Comparison of ENCODE assay signal across 16 cellular contexts in genomic region chr2:212153923-212154322, GRCh38.
DNase-seq lines count a peak whose midpoint lies in the region; ATAC-seq and TF ChIP-seq lines count a peak whose summit lies in the region.
"Had no signal": no experiment of that assay in that cellular context is flagged by ENCODE, and none has a peak within 500 bp of the region (broad histone marks: within the 10 kb centered on the region; RNA-seq: fewer than 3 reads in every experiment).

No MANE protein-coding gene starts in this region.

- peaks cover 4% of the 10 kb centered on the region for H3K36me3 Mint-ChIP-seq in neural crest cell (ENCODE audit: low read depth)
- H3K36me3 Mint-ChIP-seq in activated CD4-positive, alpha-beta memory T cell treated with anti-CD3 and anti-CD28 coated beads, Interleukin-2, amount 10 ng/mL, durations not matched to agents 7 days and 5 days (ENCODE audit: low read depth) = no peaks in the 10 kb centered on the region
- H3K36me3 Mint-ChIP-seq: CD4-positive, CD25-positive, alpha-beta regulatory T cell; CD8-positive, alpha-beta memory T cell; IgD-negative memory B cell had no signal

- H3K9me3 ChIP-seq in SK-N-SH (no peaks in the 10 kb centered on the region), mammary epithelial cell (replicated peaks; ENCODE audit: insufficient read depth, low read length) (no peaks in the 10 kb centered on the region)
- H3K9me3 ChIP-seq: BE2C had no signal

- ATAC-seq in SK-N-SH treated with all-trans-retinoic acid at 6 μM for 48 hours (no peak), GM19351 (IDR thresholded peaks at IDR 0.05; ENCODE audit: unreplicated experiment) (no peak)

- H3K4me3 ChIP-seq in SK-N-SH (ENCODE audit: low read depth in 2 of 2, low read length in 1 of 2) (no peak overlapping the region), mammary epithelial cell (replicated peaks in 1 of 3; ENCODE audit: insufficient read depth in 1 of 3, low read depth in 2 of 3, low read length in 3 of 3) (no peak overlapping the region)

- H3K9me3 Mint-ChIP-seq in neural crest cell = peaks cover 7% of the 10 kb centered on the region
- H3K9me3 Mint-ChIP-seq in activated CD4-positive, alpha-beta memory T cell treated with anti-CD3 and anti-CD28 coated beads, Interleukin-2, amount 10 ng/mL, durations not matched to agents 7 days and 5 days = peaks cover 2% of the 10 kb centered on the region
- H3K9me3 Mint-ChIP-seq: H9, IgD-negative memory B cell had no signal

- TF ChIP-seq EP300 in SK-N-SH (IDR thresholded peaks at IDR 0.05; ENCODE audit: borderline replicate concordance in 1 of 2, low read depth in 1 of 2, low read length in 1 of 2) = no peak

- CTCF ChIA-PET in SK-N-SH (lab: Yijun Ruan, JAX) = interaction anchor here (0.7 to 1.0 kb wide), 3 partner anchors 366 to 409 kb away, joined by 3 read pairs; no protein-coding TSS in a partner anchor
- CTCF ChIA-PET in mammary epithelial cell (lab: Charles Lee; ENCODE audit: low non-redundant PET) = no interaction called here
- CTCF ChIA-PET in activated CD4-positive, alpha-beta memory T cell treated with anti-CD3 and anti-CD28 coated beads, Interleukin-2, amount 10 ng/mL, durations not matched to agents 7 days and 5 days (lab: Charles Lee) = no interaction called here

- no peaks in the 10 kb centered on the region for H3K36me3 ChIP-seq in SK-N-SH (replicated peaks in 1 of 2; ENCODE audit: control insufficient read depth in 1 of 2, insufficient read depth in 2 of 2, low read length in 1 of 2)
- no peaks in the 10 kb centered on the region for H3K36me3 ChIP-seq in mammary epithelial cell (ENCODE audit: insufficient read depth, low read length)
- H3K36me3 ChIP-seq: BE2C had no signal

- H3K27ac ChIP-seq in SK-N-SH (ENCODE audit: low read depth in 2 of 2, low read length in 1 of 2) = peak overlapping the region in 1 of 2 experiments; percentile 34; a peak in 2 of 4 replicates
- peak overlapping the region; percentile 36 for H3K27ac ChIP-seq in epithelial cell of prostate
- no peak overlapping the region for H3K27ac ChIP-seq in mammary epithelial cell (ENCODE audit: insufficient read depth, low read depth, low read length)

- H3K4me1 ChIP-seq in SK-N-SH (ENCODE audit: control insufficient read depth in 1 of 2, insufficient read depth in 2 of 2, low read depth in 1 of 2, low read length in 1 of 2) (peaks cover 0 to 4% of the 10 kb centered on the region in 2 experiments; a peak in 2 of 4 replicates), mammary epithelial cell (ENCODE audit: insufficient read depth, low read length) (peaks cover 4% of the 10 kb centered on the region)

- dilution Hi-C loops in mammary epithelial cell (cut with HindIII; ENCODE audit: low sequenced_read_pairs) = no loop called here

- H4K20me1 ChIP-seq in SK-N-SH (ENCODE audit: insufficient read depth) (no peaks in the 10 kb centered on the region), mammary epithelial cell (ENCODE audit: insufficient read depth, low read length) (no peaks in the 10 kb centered on the region)

- H3K4me1 Mint-ChIP-seq in neural crest cell = peaks cover 27% of the 10 kb centered on the region
- no peaks in the 10 kb centered on the region for H3K4me1 Mint-ChIP-seq in activated CD4-positive, alpha-beta memory T cell treated with anti-CD3 and anti-CD28 coated beads, Interleukin-2, amount 10 ng/mL, durations not matched to agents 7 days and 5 days
- H3K4me1 Mint-ChIP-seq: CD4-positive, CD25-positive, alpha-beta regulatory T cell; CD8-positive, alpha-beta memory T cell; IgD-negative memory B cell had no signal

- H3K27me3 ChIP-seq in SK-N-SH (ENCODE audit: insufficient read depth) (no peaks in the 10 kb centered on the region), mammary epithelial cell (ENCODE audit: insufficient read depth, low read length) (no peaks in the 10 kb centered on the region)
- H3K27me3 ChIP-seq: BE2C had no signal

- POLR2A ChIA-PET in SK-N-SH (lab: Yijun Ruan, JAX) = no interaction called here
- POLR2A ChIA-PET in activated CD4-positive, alpha-beta memory T cell treated with anti-CD3 and anti-CD28 coated beads, Interleukin-2, amount 10 ng/mL, durations not matched to agents 7 days and 5 days (lab: Charles Lee) = no interaction called here

- H3K27ac Mint-ChIP-seq in neural crest cell (ENCODE audit: unreplicated experiment) = peak overlapping the region; percentile 80
- H3K27ac Mint-ChIP-seq in activated CD4-positive, alpha-beta memory T cell treated with anti-CD3 and anti-CD28 coated beads, Interleukin-2, amount 10 ng/mL, durations not matched to agents 7 days and 5 days = no peak overlapping the region
- H3K27ac Mint-ChIP-seq: CD4-positive, CD25-positive, alpha-beta regulatory T cell; CD8-positive, alpha-beta memory T cell; H9; IgD-negative memory B cell had no signal

- H3K9me2 ChIP-seq in SK-N-SH = no peaks in the 10 kb centered on the region

- H2AFZ ChIP-seq in SK-N-SH (ENCODE audit: low read depth) (peak overlapping the region; percentile 34; the same call in 1 of the 2 replicates), mammary epithelial cell (ENCODE audit: low read depth, low read length) (no peak overlapping the region)

- WGBS in SK-N-SH (ENCODE audit: low lambda C conversion rate) = 79% methylated on average over 2 of the region's 2 CpGs
- WGBS in mammary epithelial cell (ENCODE audit: low coverage, missing lambda C conversion rate) = 100% methylated on average over 2 of the region's 2 CpGs

- intact Hi-C loops in mammary epithelial cell (cut with micrococcal nuclease) = no loop called here

- no peaks in the 10 kb centered on the region for H3F3A ChIP-seq in SK-N-SH (replicated peaks; ENCODE audit: insufficient read depth)

- no peak for TF ChIP-seq RAD21 in SK-N-SH (IDR thresholded peaks at IDR 0.05; ENCODE audit: low read length)

- H3K4me2 ChIP-seq in SK-N-SH (no peak overlapping the region), mammary epithelial cell (ENCODE audit: insufficient read depth, low read depth, low read length) (no peak overlapping the region)

- no peaks in the 10 kb centered on the region for H3K79me2 ChIP-seq in SK-N-SH (ENCODE audit: insufficient read depth)
- H3K79me2 ChIP-seq in mammary epithelial cell (ENCODE audit: insufficient read depth, low read length) = no peaks in the 10 kb centered on the region

- BruUV-seq in mammary epithelial cell (replicated peaks; lab: Mats Ljungman, UMichigan) = no TSS peak

- DNase-seq in SK-N-SH = no peak
- DNase-seq in epithelial cell of prostate (ENCODE audit: low read depth, low spot score) = no peak
- no peak for DNase-seq in neural crest cell (ENCODE audit: low read depth, low spot score)
- DNase-seq in mammary epithelial cell = no peak
- no peak for DNase-seq in activated CD4-positive, alpha-beta memory T cell treated with anti-CD3 and anti-CD28 coated beads, Interleukin-2, amount 10 ng/mL, durations not matched to agents 7 days and 5 days
- DNase-seq: 8988T; BE2C; C1 segment of cervical spinal cord; CD4-positive, CD25-positive, alpha-beta regulatory T cell; CD8-positive, alpha-beta memory T cell; DMS 273 treated with DMSO at 0.1 percent for 48 hours; GDM1; H9 had no signal

- H3K27me3 Mint-ChIP-seq in neural crest cell (ENCODE audit: low read depth) = no peaks in the 10 kb centered on the region
- H3K27me3 Mint-ChIP-seq in activated CD4-positive, alpha-beta memory T cell treated with anti-CD3 and anti-CD28 coated beads, Interleukin-2, amount 10 ng/mL, durations not matched to agents 7 days and 5 days = no peaks in the 10 kb centered on the region
- H3K27me3 Mint-ChIP-seq: CD4-positive, CD25-positive, alpha-beta regulatory T cell; CD8-positive, alpha-beta memory T cell; IgD-negative memory B cell had no signal

- no peak overlapping the region for H3K4me3 Mint-ChIP-seq in neural crest cell
- no peak overlapping the region for H3K4me3 Mint-ChIP-seq in activated CD4-positive, alpha-beta memory T cell treated with anti-CD3 and anti-CD28 coated beads, Interleukin-2, amount 10 ng/mL, durations not matched to agents 7 days and 5 days
- H3K4me3 Mint-ChIP-seq: CD4-positive, CD25-positive, alpha-beta regulatory T cell; CD8-positive, alpha-beta memory T cell; H9; IgD-negative memory B cell had no signal

- no peak for TF ChIP-seq CTCF in SK-N-SH (IDR thresholded peaks at IDR 0.05)
- no peak for TF ChIP-seq CTCF in neural crest cell (conservative IDR thresholded peaks at IDR 0.05)
- no peak for TF ChIP-seq CTCF in mammary epithelial cell (conservative IDR thresholded peaks at IDR 0.05 in 1 of 2, IDR thresholded peaks at IDR 0.05 in 1 of 2; ENCODE audit: extremely low read depth in 1 of 2, insufficient read depth in 1 of 2, low read depth in 1 of 2, low read length in 2 of 2)

- in situ Hi-C loops in mammary epithelial cell (cut with MboI; ENCODE audit: low sequenced_read_pairs in 2 of 2) = no loop called here

- H3K9ac ChIP-seq in SK-N-SH (no peak overlapping the region), mammary epithelial cell (ENCODE audit: insufficient read depth, low read length) (no peak overlapping the region)

TF ChIP-seq in SK-N-SH treated with all-trans-retinoic acid at 6 μM for 48 hours, 23 proteins besides CTCF, POLR2A, EP300 and RAD21 (continues in another document):
- TF ChIP-seq, protein P1, sequence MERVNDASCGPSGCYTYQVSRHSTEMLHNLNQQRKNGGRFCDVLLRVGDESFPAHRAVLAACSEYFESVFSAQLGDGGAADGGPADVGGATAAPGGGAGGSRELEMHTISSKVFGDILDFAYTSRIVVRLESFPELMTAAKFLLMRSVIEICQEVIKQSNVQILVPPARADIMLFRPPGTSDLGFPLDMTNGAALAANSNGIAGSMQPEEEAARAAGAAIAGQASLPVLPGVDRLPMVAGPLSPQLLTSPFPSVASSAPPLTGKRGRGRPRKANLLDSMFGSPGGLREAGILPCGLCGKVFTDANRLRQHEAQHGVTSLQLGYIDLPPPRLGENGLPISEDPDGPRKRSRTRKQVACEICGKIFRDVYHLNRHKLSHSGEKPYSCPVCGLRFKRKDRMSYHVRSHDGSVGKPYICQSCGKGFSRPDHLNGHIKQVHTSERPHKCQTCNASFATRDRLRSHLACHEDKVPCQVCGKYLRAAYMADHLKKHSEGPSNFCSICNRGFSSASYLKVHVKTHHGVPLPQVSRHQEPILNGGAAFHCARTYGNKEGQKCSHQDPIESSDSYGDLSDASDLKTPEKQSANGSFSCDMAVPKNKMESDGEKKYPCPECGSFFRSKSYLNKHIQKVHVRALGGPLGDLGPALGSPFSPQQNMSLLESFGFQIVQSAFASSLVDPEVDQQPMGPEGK (CRISPR knock-in tag; IDR thresholded peaks at IDR 0.05; ENCODE audit: borderline replicate concordance) = no peak
- TF ChIP-seq CSDC2 (CRISPR knock-in tag; IDR thresholded peaks at IDR 0.05) = no peak
